ENCODE assay signal across 9 cellular contexts in the genomic region with DNA sequence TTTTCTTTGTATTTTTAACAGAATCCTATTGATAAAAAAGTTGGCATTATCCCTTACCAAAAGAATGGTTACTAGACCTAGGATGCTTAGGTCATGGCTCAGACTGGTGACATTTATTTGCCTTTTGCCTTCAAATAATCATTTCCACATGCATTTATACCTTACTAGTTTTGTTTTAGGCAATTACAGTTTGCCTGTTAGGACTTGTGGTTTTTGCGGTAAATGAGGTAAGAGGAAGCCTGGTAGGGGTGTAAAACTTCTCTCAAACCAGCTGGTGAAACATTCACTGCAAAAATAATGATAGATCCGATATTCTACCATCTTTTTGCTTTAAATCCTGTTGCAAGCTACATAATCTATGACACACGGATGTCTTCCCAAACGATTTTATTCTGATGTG. TPM values are rescaled to one million over a fixed set of nuclear protein-coding genes. Genes with fewer than 3 reads are reported as not detected.
DNase-seq lines count a peak whose midpoint lies in the region; ATAC-seq and TF ChIP-seq lines count a peak whose summit lies in the region.
"Had no signal": no experiment of that assay in that cellular context is flagged by ENCODE, and none has a peak within 500 bp of the region (broad histone marks: within the 10 kb centered on the region; RNA-seq: fewer than 3 reads in every experiment).

No MANE protein-coding gene starts in this region.

- H3K36me3 ChIP-seq in Loucy (ENCODE audit: insufficient read depth, low read length), result peaks cover 22% of the 10 kb centered on the region

- H3K4me1 ChIP-seq in Loucy (ENCODE audit: insufficient read depth, low read length, poor library complexity, severe bottlenecking) (peaks cover 84% of the 10 kb centered on the region), right cardiac atrium (ENCODE audit: control insufficient read depth, insufficient read depth, low read length) (peaks cover 2% of the 10 kb centered on the region)

- H3K27ac ChIP-seq in right cardiac atrium (ENCODE audit: low read length), result no peak overlapping the region

- no peaks in the 10 kb centered on the region for H3K9me3 Mint-ChIP-seq in activated CD4-positive, alpha-beta memory T cell treated with anti-CD3 and anti-CD28 coated beads for 36 hours
- H3K9me3 Mint-ChIP-seq in naive B cell, result no peaks in the 10 kb centered on the region

- DNase-seq in GF-D8 (lab: John Stamatoyannopoulos, UW), result peak; percentile 73
- no peak for DNase-seq in activated CD4-positive, alpha-beta memory T cell treated with anti-CD3 and anti-CD28 coated beads for 36 hours
- DNase-seq in naive B cell, result peak; percentile 39
- DNase-seq in right cardiac atrium, result no peak
- DNase-seq in G401 (ENCODE audit: low spot score), result no peak
- no peak for DNase-seq in anterior cingulate cortex (lab: John Stamatoyannopoulos, UW)
- DNase-seq: NCI-H1930 had no signal

- no peak for TF ChIP-seq CTCF in Loucy (conservative IDR thresholded peaks at IDR 0.05; ENCODE audit: low read length)

- peaks cover 6% of the 10 kb centered on the region for H3K36me3 Mint-ChIP-seq in activated CD4-positive, alpha-beta memory T cell treated with anti-CD3 and anti-CD28 coated beads for 36 hours
- H3K36me3 Mint-ChIP-seq in naive B cell, result no peaks in the 10 kb centered on the region

- H3F3A ChIP-seq in Loucy (ENCODE audit: low read depth), result peaks cover 5% of the 10 kb centered on the region

- H3K27me3 ChIP-seq in Loucy (ENCODE audit: insufficient read depth, low read length, poor library complexity, severe bottlenecking) (no peaks in the 10 kb centered on the region), right cardiac atrium (ENCODE audit: control insufficient read depth, insufficient read depth) (no peaks in the 10 kb centered on the region)

- peaks cover 5% of the 10 kb centered on the region for H4K20me1 ChIP-seq in Loucy (ENCODE audit: insufficient read depth, low read length, poor library complexity, severe bottlenecking)

- in situ Hi-C loops in G401 (cut with HindIII; ENCODE audit: low sequenced_read_pairs), result no loop called here

- H3K27me3 Mint-ChIP-seq in activated CD4-positive, alpha-beta memory T cell treated with anti-CD3 and anti-CD28 coated beads for 36 hours, result no peaks in the 10 kb centered on the region
- H3K27me3 Mint-ChIP-seq in naive B cell, result no peaks in the 10 kb centered on the region

- intact Hi-C loops in activated CD4-positive, alpha-beta memory T cell treated with anti-CD3 and anti-CD28 coated beads for 36 hours (cut with micrococcal nuclease), result loop anchor here (1.0 kb wide), 1 partner anchor 12 kb away; the partner anchor contains the start of gene LAMP2
- intact Hi-C loops in right cardiac atrium (cut with DNase I), result no loop called here

- peak overlapping the region; percentile 54 for H3K27ac Mint-ChIP-seq in activated CD4-positive, alpha-beta memory T cell treated with anti-CD3 and anti-CD28 coated beads for 36 hours
- peak overlapping the region in 1 of 6 donors; percentile 76 for H3K27ac Mint-ChIP-seq in naive B cell

- no peaks in the 10 kb centered on the region for H3K9me2 ChIP-seq in Loucy (replicated peaks; ENCODE audit: low read depth, low read length)

- peak overlapping the region; percentile 78 for H3K9ac ChIP-seq in Loucy (ENCODE audit: low read depth, low read length, poor library complexity, severe bottlenecking)

- H3K4me3 ChIP-seq in Loucy (ENCODE audit: low read length, poor library complexity, severe bottlenecking) (peak overlapping the region; percentile 72), right cardiac atrium (ENCODE audit: low read length) (no peak overlapping the region)

- peaks cover 69% of the 10 kb centered on the region for H3K79me2 ChIP-seq in Loucy (ENCODE audit: insufficient read depth, low read length)

- peak overlapping the region; percentile 84 for H3K4me2 ChIP-seq in Loucy (ENCODE audit: low read depth, low read length, poor library complexity, severe bottlenecking)

- WGBS in right cardiac atrium, result 68% methylated on average over 4 of the region's 4 CpGs

- H3K4me1 Mint-ChIP-seq in activated CD4-positive, alpha-beta memory T cell treated with anti-CD3 and anti-CD28 coated beads for 36 hours (ENCODE audit: low read depth), result peaks cover 31% of the 10 kb centered on the region
- H3K4me1 Mint-ChIP-seq in naive B cell, result peaks cover 23 to 35% (median 32%) of the 10 kb centered on the region in 3 donors

- H2AFZ ChIP-seq in Loucy (ENCODE audit: low read length), result no peak overlapping the region

- CTCF ChIA-PET in activated CD4-positive, alpha-beta memory T cell treated with anti-CD3 and anti-CD28 coated beads for 36 hours (lab: Charles Lee), result interaction anchor here (1.4 kb wide), 1 partner anchor 27 kb away, joined by 3 read pairs; no protein-coding TSS in a partner anchor

- POLR2A ChIA-PET in activated CD4-positive, alpha-beta memory T cell treated with anti-CD3 and anti-CD28 coated beads for 36 hours (lab: Charles Lee), result interaction anchor here (1.2 kb wide), 1 partner anchor 147 kb away, joined by 3 read pairs; no protein-coding TSS in a partner anchor

- H3K4me3 Mint-ChIP-seq in activated CD4-positive, alpha-beta memory T cell treated with anti-CD3 and anti-CD28 coated beads for 36 hours, result no peak overlapping the region
- peak overlapping the region in 5 of 8 donors; percentile 41 to 69 (median 44) for H3K4me3 Mint-ChIP-seq in naive B cell

- ATAC-seq in naive B cell (ENCODE audit: low read depth in 2 of 2) (peak; percentile 45 to 58), right cardiac atrium (no peak), HG02884 (IDR thresholded peaks at IDR 0.05; ENCODE audit: unreplicated experiment) (no peak)

- no peaks in the 10 kb centered on the region for H3K9me3 ChIP-seq in Loucy (ENCODE audit: insufficient read depth, low read depth, low read length)
- no peaks in the 10 kb centered on the region for H3K9me3 ChIP-seq in right cardiac atrium (ENCODE audit: control insufficient read depth, low read length)

RNA-seq across cellular contexts. Expression of gene LAMP2, which starts 12.1 kb away (rescaled TPM):
- 10 to 100 TPM; 38.5 to 38.7 TPM for total RNA-seq in activated CD4-positive, alpha-beta memory T cell treated with anti-CD3 and anti-CD28 coated beads for 36 hours
- 100 to 1,000 TPM in 1 of 6 donors, 10 to 100 TPM in 5; 72.9 to 142 (median 79.6) TPM for polyA plus RNA-seq in naive B cell (ENCODE audit: low read depth in 6 of 6)
- 10 to 100 TPM; 72.6 to 80.0 (median 75.0) TPM for total RNA-seq in right cardiac atrium
- polyA plus RNA-seq in right cardiac atrium, result 37.6 TPM
- 50.5 and 62.6 TPM in 2 replicates for total RNA-seq in G401 (2014; rRNA removed; shearing (Covaris generic))

Comparison
In these comparisons a context has a peak if more than half of its experiments do, and no peak if none do; other contexts are left out.
1. DNase-seq: peak in GF-D8 (single experiment) and naive B cell (single experiment); none in activated CD4-positive, alpha-beta memory T cell treated with anti-CD3 and anti-CD28 coated beads for 36 hours (single experiment), right cardiac atrium (0 of 3), G401 (single experiment) and anterior cingulate cortex (0 of 58).
2. ATAC-seq: peak in naive B cell (2 of 2); none in right cardiac atrium (0 of 2) and HG02884 (single experiment).